Comparison of ENCODE assay signal across 8 cellular contexts in genomic region chr16:73176577-73177013, GRCh38.
DNase-seq lines count a peak whose midpoint lies in the region; ATAC-seq, FAIRE-seq and TF ChIP-seq lines count a peak whose summit lies in the region.

No MANE protein-coding gene starts in this region.

- H3K4me3 ChIP-seq in fibroblast of mammary gland (ENCODE audit: control insufficient read depth, low read depth, low read length) (no peak overlapping the region), skeletal muscle cell (ENCODE audit: low read depth, low read length) (no peak overlapping the region)

- no peak for TF ChIP-seq POLR2A in H54 (IDR thresholded peaks at IDR 0.05; ENCODE audit: low read depth, low read length)

- peak; percentile 45 for DNase-seq in H54 (ENCODE audit: insufficient read length, low spot score)
- DNase-seq in SK-N-DZ (ENCODE audit: low spot score), result peak; percentile 46
- peak; percentile 92 for DNase-seq in fibroblast of mammary gland (ENCODE audit: low read depth)
- DNase-seq in skeletal muscle cell (ENCODE audit: low read depth), result peak; percentile 94
- DNase-seq in activated CD8-positive, alpha-beta memory T cell treated with anti-CD3 and anti-CD28 coated beads, Interleukin-2, amount 50 U/mL, for 48 hours, result no peak
- no peak for DNase-seq in NCI-H526 (lab: John Stamatoyannopoulos, UW)
- no peak for DNase-seq in NCI-H1417 treated with DMSO at 0.1 percent for 48 hours (lab: John Stamatoyannopoulos, UW)

- no peak for ATAC-seq in GM18502 (IDR thresholded peaks at IDR 0.05; ENCODE audit: poor library complexity, unreplicated experiment)

- TF ChIP-seq CTCF in fibroblast of mammary gland (conservative IDR thresholded peaks at IDR 0.05; ENCODE audit: control insufficient read depth, insufficient read depth, low read depth, low read length), result peak; percentile 44

- peak; percentile 11 for FAIRE-seq in H54 (lab: Jason Lieb, UNC)

Comparison
In these comparisons a context has a peak if more than half of its experiments do, and no peak if none do; other contexts are left out.
1. DNase-seq: peak in H54 (single experiment), SK-N-DZ (single experiment), fibroblast of mammary gland (single experiment) and skeletal muscle cell (single experiment); none in activated CD8-positive, alpha-beta memory T cell treated with anti-CD3 and anti-CD28 coated beads, Interleukin-2, amount 50 U/mL, for 48 hours (single experiment), NCI-H526 (0 of 2) and NCI-H1417 treated with DMSO at 0.1 percent for 48 hours (single experiment).